1 cellular context compared by ENCODE assay signal in the genomic region with DNA sequence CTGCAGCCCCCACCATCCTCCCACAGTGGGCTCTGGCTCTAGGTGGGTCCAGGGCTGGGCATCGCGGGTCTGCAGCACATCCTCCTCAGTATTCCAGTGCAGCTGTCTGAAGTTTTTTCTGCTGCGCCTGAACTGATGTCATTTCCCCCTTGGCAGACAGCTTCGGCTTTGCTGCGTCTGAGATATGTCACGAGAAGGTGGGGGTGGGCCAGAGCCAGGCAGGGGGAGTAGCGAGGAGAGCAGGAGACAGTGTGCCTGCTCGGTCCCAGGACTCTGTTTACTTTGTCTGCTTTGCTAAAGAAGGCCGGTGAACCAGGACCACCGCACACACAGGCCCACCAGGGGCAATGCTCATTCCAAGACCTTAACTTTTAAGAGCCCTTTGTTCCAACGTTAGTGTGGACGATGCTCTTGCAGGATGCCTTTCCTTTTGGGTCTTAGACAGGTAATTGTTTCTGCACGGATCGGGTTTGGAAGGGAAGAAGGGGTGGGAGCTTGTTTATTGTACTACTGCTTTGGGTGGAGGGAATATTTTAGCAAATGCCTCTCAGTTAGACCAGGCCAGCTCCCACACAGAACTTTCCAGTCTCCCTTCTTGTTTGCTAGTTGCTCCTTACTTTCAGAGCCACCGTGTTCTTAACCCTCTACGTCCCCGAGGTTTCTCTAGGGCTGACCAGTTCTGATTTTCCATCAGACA.
A peak's percentile ranks its signal among the peaks of the same experiment; 100 is the strongest.
TF ChIP-seq lines count a peak whose summit lies in the region.

No MANE protein-coding gene starts in this region.

TF ChIP-seq in HepG2, 621 proteins besides CTCF, POLR2A, EP300 and RAD21 (continued from another document and continues in another):
- TF ChIP-seq, protein P1, sequence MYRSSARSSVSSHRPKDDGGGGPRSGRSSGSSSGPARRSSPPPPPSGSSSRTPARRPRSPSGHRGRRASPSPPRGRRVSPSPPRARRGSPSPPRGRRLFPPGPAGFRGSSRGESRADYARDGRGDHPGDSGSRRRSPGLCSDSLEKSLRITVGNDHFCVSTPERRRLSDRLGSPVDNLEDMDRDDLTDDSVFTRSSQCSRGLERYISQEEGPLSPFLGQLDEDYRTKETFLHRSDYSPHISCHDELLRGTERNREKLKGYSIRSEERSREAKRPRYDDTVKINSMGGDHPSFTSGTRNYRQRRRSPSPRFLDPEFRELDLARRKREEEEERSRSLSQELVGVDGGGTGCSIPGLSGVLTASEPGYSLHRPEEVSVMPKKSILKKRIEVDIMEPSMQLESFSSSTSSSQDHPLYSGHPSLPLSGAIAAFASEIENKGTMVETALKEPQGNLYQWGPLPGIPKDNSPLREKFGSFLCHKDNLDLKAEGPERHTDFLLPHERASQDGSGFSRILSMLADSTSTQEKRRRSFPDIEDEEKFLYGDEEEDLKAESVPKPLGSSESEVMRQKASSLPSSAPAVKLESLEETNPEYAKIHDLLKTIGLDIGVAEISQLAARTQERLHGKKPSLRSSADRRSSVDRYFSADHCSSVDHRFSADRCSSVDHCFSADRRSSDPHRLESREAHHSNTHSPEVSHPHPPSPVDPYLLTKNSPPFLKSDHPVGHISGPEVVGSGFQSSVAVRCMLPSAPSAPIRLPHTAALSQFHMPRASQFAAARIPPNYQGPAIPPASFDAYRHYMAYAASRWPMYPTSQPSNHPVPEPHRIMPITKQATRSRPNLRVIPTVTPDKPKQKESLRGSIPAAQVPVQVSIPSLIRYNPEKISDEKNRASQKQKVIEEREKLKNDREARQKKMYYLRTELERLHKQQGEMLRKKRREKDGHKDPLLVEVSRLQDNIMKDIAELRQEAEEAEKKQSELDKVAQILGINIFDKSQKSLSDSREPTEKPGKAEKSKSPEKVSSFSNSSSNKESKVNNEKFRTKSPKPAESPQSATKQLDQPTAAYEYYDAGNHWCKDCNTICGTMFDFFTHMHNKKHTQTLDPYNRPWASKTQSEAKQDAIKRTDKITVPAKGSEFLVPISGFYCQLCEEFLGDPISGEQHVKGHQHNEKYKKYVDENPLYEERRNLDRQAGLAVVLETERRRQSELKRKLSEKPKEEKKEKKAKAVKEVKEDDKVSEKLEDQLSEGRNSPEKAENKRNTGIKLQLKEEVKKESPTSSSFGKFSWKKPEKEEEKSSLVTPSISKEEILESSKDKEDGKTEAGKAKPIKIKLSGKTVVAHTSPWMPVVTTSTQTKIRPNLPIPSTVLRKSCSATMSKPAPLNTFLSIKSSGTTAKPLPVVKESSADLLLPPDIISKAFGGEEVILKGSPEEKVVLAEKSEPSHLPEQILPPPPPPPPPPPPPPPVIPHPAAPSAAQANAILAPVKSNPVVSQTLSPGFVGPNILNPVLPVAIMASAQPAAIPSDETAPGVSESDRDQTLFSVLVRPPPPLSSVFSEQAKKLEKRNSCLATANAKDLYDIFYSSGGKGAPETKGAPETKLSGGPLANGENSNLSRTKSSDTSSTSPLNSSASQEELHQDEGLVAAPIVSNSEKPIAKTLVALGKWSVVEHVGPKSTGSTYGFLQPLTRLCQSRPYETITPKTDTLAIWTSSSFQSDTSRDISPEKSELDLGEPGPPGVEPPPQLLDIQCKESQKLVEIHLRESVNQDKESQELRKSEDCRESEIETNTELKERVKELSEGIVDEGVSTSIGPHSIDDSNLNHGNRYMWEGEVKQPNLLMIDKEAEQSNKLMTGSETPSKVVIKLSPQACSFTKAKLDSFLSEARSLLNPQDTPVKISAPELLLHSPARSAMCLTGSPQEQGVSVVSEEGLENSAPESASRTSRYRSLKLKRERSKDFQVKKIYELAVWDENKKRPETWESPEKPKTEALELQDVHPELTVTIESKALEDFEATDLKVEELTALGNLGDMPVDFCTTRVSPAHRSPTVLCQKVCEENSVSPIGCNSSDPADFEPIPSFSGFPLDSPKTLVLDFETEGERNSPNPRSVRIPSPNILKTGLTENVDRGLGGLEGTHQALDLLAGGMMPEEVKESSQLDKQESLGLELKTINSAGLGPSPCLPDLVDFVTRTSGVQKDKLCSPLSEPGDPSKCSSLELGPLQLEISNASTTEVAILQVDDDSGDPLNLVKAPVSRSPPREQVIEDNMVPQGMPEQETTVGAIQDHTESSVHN (CRISPR knock-in tag; IDR thresholded peaks at IDR 0.05), result no peak
- no peak for TF ChIP-seq ZNF282 (IDR thresholded peaks at IDR 0.05; ENCODE audit: partially characterized antibody)
- TF ChIP-seq ZNF292 (CRISPR knock-in tag; IDR thresholded peaks at IDR 0.05; ENCODE audit: borderline replicate concordance, low read depth), result no peak
- peak; percentile 98 for TF ChIP-seq ZSCAN25 (CRISPR knock-in tag; IDR thresholded peaks at IDR 0.05)
- TF ChIP-seq ZNF883 (CRISPR knock-in tag; IDR thresholded peaks at IDR 0.05; ENCODE audit: not compliant biosample characterization), result peak; percentile 26
- no peak for TF ChIP-seq MAF1 (CRISPR knock-in tag; IDR thresholded peaks at IDR 0.05; ENCODE audit: borderline replicate concordance)
- TF ChIP-seq CHD2 (IDR thresholded peaks at IDR 0.05; ENCODE audit: low read depth, low read length), result no peak
- no peak for TF ChIP-seq U2AF1 (optimal IDR thresholded peaks at IDR 0.05; ENCODE audit: low read depth, low read length)
- TF ChIP-seq ZNF644 (CRISPR knock-in tag; IDR thresholded peaks at IDR 0.05; ENCODE audit: low read depth), result no peak
- TF ChIP-seq, protein P2, sequence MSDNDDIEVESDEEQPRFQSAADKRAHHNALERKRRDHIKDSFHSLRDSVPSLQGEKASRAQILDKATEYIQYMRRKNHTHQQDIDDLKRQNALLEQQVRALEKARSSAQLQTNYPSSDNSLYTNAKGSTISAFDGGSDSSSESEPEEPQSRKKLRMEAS (IDR thresholded peaks at IDR 0.05), result no peak
- no peak for TF ChIP-seq ZNF557 (CRISPR knock-in tag; IDR thresholded peaks at IDR 0.05)
- TF ChIP-seq SETDB1 (CRISPR knock-in tag; IDR thresholded peaks at IDR 0.05; ENCODE audit: borderline replicate concordance), result no peak
- no peak for TF ChIP-seq MED13 (CRISPR knock-in tag; IDR thresholded peaks at IDR 0.05)
- no peak for TF ChIP-seq TP53 (CRISPR knock-in tag; conservative IDR thresholded peaks at IDR 0.05)
- no peak for TF ChIP-seq ZNF549 (CRISPR knock-in tag; IDR thresholded peaks at IDR 0.05)
- TF ChIP-seq, protein P3, sequence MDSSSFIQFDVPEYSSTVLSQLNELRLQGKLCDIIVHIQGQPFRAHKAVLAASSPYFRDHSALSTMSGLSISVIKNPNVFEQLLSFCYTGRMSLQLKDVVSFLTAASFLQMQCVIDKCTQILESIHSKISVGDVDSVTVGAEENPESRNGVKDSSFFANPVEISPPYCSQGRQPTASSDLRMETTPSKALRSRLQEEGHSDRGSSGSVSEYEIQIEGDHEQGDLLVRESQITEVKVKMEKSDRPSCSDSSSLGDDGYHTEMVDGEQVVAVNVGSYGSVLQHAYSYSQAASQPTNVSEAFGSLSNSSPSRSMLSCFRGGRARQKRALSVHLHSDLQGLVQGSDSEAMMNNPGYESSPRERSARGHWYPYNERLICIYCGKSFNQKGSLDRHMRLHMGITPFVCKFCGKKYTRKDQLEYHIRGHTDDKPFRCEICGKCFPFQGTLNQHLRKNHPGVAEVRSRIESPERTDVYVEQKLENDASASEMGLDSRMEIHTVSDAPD (CRISPR knock-in tag; IDR thresholded peaks at IDR 0.05), result no peak
- TF ChIP-seq, protein P4, sequence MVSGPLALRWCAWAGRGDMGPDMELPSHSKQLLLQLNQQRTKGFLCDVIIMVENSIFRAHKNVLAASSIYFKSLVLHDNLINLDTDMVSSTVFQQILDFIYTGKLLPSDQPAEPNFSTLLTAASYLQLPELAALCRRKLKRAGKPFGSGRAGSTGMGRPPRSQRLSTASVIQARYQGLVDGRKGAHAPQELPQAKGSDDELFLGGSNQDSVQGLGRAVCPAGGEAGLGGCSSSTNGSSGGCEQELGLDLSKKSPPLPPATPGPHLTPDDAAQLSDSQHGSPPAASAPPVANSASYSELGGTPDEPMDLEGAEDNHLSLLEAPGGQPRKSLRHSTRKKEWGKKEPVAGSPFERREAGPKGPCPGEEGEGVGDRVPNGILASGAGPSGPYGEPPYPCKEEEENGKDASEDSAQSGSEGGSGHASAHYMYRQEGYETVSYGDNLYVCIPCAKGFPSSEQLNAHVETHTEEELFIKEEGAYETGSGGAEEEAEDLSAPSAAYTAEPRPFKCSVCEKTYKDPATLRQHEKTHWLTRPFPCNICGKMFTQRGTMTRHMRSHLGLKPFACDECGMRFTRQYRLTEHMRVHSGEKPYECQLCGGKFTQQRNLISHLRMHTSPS (CRISPR knock-in tag; IDR thresholded peaks at IDR 0.05; ENCODE audit: low read depth), result no peak
- no peak for TF ChIP-seq ZFP62 (CRISPR knock-in tag; IDR thresholded peaks at IDR 0.05)
- TF ChIP-seq, protein P5, sequence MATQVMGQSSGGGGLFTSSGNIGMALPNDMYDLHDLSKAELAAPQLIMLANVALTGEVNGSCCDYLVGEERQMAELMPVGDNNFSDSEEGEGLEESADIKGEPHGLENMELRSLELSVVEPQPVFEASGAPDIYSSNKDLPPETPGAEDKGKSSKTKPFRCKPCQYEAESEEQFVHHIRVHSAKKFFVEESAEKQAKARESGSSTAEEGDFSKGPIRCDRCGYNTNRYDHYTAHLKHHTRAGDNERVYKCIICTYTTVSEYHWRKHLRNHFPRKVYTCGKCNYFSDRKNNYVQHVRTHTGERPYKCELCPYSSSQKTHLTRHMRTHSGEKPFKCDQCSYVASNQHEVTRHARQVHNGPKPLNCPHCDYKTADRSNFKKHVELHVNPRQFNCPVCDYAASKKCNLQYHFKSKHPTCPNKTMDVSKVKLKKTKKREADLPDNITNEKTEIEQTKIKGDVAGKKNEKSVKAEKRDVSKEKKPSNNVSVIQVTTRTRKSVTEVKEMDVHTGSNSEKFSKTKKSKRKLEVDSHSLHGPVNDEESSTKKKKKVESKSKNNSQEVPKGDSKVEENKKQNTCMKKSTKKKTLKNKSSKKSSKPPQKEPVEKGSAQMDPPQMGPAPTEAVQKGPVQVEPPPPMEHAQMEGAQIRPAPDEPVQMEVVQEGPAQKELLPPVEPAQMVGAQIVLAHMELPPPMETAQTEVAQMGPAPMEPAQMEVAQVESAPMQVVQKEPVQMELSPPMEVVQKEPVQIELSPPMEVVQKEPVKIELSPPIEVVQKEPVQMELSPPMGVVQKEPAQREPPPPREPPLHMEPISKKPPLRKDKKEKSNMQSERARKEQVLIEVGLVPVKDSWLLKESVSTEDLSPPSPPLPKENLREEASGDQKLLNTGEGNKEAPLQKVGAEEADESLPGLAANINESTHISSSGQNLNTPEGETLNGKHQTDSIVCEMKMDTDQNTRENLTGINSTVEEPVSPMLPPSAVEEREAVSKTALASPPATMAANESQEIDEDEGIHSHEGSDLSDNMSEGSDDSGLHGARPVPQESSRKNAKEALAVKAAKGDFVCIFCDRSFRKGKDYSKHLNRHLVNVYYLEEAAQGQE (IDR thresholded peaks at IDR 0.05; ENCODE audit: borderline replicate concordance in 1 of 2, low read depth in 1 of 2, low read length in 2 of 2), result no peak
- TF ChIP-seq GATAD1 (CRISPR knock-in tag; IDR thresholded peaks at IDR 0.05), result no peak
- peak; percentile 15; the same call in 1 of the 2 replicates for TF ChIP-seq ZNF350 (CRISPR knock-in tag; IDR thresholded peaks at IDR 0.05; ENCODE audit: borderline replicate concordance, low read depth)
- TF ChIP-seq SATB2 (CRISPR knock-in tag; IDR thresholded peaks at IDR 0.05), result no peak
- TF ChIP-seq, protein P6, sequence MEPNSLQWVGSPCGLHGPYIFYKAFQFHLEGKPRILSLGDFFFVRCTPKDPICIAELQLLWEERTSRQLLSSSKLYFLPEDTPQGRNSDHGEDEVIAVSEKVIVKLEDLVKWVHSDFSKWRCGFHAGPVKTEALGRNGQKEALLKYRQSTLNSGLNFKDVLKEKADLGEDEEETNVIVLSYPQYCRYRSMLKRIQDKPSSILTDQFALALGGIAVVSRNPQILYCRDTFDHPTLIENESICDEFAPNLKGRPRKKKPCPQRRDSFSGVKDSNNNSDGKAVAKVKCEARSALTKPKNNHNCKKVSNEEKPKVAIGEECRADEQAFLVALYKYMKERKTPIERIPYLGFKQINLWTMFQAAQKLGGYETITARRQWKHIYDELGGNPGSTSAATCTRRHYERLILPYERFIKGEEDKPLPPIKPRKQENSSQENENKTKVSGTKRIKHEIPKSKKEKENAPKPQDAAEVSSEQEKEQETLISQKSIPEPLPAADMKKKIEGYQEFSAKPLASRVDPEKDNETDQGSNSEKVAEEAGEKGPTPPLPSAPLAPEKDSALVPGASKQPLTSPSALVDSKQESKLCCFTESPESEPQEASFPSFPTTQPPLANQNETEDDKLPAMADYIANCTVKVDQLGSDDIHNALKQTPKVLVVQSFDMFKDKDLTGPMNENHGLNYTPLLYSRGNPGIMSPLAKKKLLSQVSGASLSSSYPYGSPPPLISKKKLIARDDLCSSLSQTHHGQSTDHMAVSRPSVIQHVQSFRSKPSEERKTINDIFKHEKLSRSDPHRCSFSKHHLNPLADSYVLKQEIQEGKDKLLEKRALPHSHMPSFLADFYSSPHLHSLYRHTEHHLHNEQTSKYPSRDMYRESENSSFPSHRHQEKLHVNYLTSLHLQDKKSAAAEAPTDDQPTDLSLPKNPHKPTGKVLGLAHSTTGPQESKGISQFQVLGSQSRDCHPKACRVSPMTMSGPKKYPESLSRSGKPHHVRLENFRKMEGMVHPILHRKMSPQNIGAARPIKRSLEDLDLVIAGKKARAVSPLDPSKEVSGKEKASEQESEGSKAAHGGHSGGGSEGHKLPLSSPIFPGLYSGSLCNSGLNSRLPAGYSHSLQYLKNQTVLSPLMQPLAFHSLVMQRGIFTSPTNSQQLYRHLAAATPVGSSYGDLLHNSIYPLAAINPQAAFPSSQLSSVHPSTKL (CRISPR knock-in tag; IDR thresholded peaks at IDR 0.05), result 0 out of 2 replicates have a peak, but pooled peaks have one; percentile 12
- TF ChIP-seq TOE1 (CRISPR knock-in tag; IDR thresholded peaks at IDR 0.05), result no peak
- no peak for TF ChIP-seq ZFP37 (CRISPR knock-in tag; IDR thresholded peaks at IDR 0.05; ENCODE audit: borderline replicate concordance)
- TF ChIP-seq, protein P7, sequence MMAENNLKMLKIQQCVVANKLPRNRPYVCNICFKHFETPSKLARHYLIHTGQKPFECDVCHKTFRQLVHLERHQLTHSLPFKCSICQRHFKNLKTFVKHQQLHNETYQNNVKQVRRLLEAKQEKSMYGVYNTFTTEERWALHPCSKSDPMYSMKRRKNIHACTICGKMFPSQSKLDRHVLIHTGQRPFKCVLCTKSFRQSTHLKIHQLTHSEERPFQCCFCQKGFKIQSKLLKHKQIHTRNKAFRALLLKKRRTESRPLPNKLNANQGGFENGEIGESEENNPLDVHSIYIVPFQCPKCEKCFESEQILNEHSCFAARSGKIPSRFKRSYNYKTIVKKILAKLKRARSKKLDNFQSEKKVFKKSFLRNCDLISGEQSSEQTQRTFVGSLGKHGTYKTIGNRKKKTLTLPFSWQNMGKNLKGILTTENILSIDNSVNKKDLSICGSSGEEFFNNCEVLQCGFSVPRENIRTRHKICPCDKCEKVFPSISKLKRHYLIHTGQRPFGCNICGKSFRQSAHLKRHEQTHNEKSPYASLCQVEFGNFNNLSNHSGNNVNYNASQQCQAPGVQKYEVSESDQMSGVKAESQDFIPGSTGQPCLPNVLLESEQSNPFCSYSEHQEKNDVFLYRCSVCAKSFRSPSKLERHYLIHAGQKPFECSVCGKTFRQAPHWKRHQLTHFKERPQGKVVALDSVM (CRISPR knock-in tag; IDR thresholded peaks at IDR 0.05), result no peak
- TF ChIP-seq, protein P8, sequence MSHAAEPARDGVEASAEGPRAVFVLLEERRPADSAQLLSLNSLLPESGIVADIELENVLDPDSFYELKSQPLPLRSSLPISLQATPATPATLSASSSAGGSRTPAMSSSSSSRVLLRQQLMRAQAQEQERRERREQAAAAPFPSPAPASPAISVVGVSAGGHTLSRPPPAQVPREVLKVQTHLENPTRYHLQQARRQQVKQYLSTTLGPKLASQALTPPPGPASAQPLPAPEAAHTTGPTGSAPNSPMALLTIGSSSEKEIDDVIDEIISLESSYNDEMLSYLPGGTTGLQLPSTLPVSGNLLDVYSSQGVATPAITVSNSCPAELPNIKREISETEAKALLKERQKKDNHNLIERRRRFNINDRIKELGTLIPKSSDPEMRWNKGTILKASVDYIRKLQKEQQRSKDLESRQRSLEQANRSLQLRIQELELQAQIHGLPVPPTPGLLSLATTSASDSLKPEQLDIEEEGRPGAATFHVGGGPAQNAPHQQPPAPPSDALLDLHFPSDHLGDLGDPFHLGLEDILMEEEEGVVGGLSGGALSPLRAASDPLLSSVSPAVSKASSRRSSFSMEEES (CRISPR knock-in tag; IDR thresholded peaks at IDR 0.05), result no peak
- no peak for TF ChIP-seq ZSCAN22 (CRISPR knock-in tag; IDR thresholded peaks at IDR 0.05)
- no peak for TF ChIP-seq U2AF2 (IDR thresholded peaks at IDR 0.05; ENCODE audit: low read depth, low read length)
